Comparison of ENCODE assay signal across 10 cellular contexts in genomic region chr11:5369793-5370192, GRCh38. TPM values are rescaled to one million over a fixed set of nuclear protein-coding genes. Genes with fewer than 3 reads are reported as not detected.
DNase-seq lines count a peak whose midpoint lies in the region; ATAC-seq and TF ChIP-seq lines count a peak whose summit lies in the region.
"Had no signal": no experiment of that assay in that cellular context is flagged by ENCODE, and none has a peak within 500 bp of the region (broad histone marks: within the 10 kb centered on the region; RNA-seq: fewer than 3 reads in every experiment).

No MANE protein-coding gene starts in this region.

- H3K27ac ChIP-seq in foreskin keratinocyte, result no peak overlapping the region

- no peak for ATAC-seq in foreskin keratinocyte
- ATAC-seq in GM19455 (IDR thresholded peaks at IDR 0.05; ENCODE audit: unreplicated experiment), result no peak
- ATAC-seq in GM21526 (IDR thresholded peaks at IDR 0.05; ENCODE audit: low FRiP score, unreplicated experiment), result no peak

- H3K27me3 ChIP-seq in foreskin keratinocyte, result no peaks in the 10 kb centered on the region

- TF ChIP-seq CTCF in foreskin keratinocyte (conservative IDR thresholded peaks at IDR 0.05), result peak; percentile 31

- DNase-seq in ELR (ENCODE audit: low read depth), result peak; percentile 80
- peak; percentile 62 for DNase-seq in HCEC 1CT
- DNase-seq in RPMI8226, result peak; percentile 25
- DNase-seq in foreskin keratinocyte, result peak in 1 of 2 donors; percentile 12
- no peak for DNase-seq in kidney glomerular epithelial cell (lab: John Stamatoyannopoulos, UW)
- no peak for DNase-seq in DMS79 treated with DMSO at 0.1 percent for 48 hours (lab: John Stamatoyannopoulos, UW)
- DNase-seq: immature natural killer cell, NCI-H2029 treated with DMSO at 0.1 percent for 48 hours had no signal

- no peaks in the 10 kb centered on the region for H3K4me1 ChIP-seq in foreskin keratinocyte

RNA-seq across cellular contexts. Expression of gene OR51M1, which starts 13.8 kb away (rescaled TPM):
- not detected in 2 replicates for total RNA-seq in foreskin keratinocyte
- polyA plus RNA-seq in foreskin keratinocyte, result not detected in 2 replicates
- polyA plus RNA-seq: immature natural killer cell had no signal

RNA-seq across cellular contexts. Expression of gene OR51B6, which starts 18.5 kb away (rescaled TPM):
- total RNA-seq in foreskin keratinocyte, result not detected in 2 replicates
- polyA plus RNA-seq in foreskin keratinocyte, result not detected in 2 replicates
- polyA plus RNA-seq: immature natural killer cell had no signal

RNA-seq across cellular contexts. Expression of gene OR51B5, which starts 26.5 kb away (rescaled TPM):
- total RNA-seq in foreskin keratinocyte, result not detected in 2 replicates
- polyA plus RNA-seq in foreskin keratinocyte, result not detected in 2 replicates
- polyA plus RNA-seq: immature natural killer cell had no signal

RNA-seq across cellular contexts. Expression of gene OR51B2, which starts 45.7 kb away (rescaled TPM):
- not detected in 2 replicates for total RNA-seq in foreskin keratinocyte
- polyA plus RNA-seq in foreskin keratinocyte, result not detected in 2 replicates
- polyA plus RNA-seq: immature natural killer cell had no signal

RNA-seq across cellular contexts. Expression of gene OR51Q1, which starts 52.1 kb away (rescaled TPM):
- not detected in 2 replicates for total RNA-seq in foreskin keratinocyte
- polyA plus RNA-seq in foreskin keratinocyte, result not detected in 2 replicates
- polyA plus RNA-seq: immature natural killer cell had no signal

Comparison
In these comparisons a context has a peak if more than half of its experiments do, and no peak if none do; other contexts are left out.
1. DNase-seq: peak in ELR (single experiment), HCEC 1CT (single experiment) and RPMI8226 (single experiment); none in kidney glomerular epithelial cell (single experiment) and DMS79 treated with DMSO at 0.1 percent for 48 hours (single experiment).